In the genomic region with DNA sequence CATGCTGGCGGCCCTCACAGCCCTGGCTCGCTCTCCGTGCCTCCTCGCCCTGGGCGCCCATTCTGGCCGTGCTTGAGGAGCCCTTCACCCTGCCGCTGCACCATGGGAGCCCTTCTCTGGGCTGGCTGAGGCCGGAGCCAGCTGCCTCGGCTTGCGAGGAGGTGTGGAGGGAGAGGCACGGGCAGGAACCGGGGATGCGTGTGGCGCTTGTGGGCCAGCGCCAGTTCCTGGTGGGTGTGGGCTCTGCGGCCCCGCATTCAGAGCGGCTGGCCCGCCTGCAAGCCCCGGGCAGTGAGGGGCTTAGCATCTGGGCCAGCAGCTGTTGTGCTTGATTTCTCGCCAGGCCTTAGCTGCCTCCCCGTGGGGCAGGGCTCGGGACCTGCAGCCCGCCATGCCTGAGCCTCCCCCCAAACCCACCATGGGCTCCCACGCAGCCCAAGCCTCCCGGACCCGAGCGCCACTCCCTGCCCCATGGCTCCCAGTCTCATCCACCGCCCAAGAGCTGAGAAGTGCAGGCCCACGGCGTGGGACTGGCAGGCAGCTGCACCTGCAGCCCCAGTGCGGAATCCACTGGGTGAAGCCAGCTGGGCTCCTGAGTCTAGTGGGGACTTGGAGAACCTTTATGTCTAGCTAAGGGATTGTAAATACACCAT, we compare ENCODE assay signal across 18 cellular contexts.
DNase-seq lines count a peak whose midpoint lies in the region; TF ChIP-seq lines count a peak whose summit lies in the region.
"Had no signal": no experiment of that assay in that cellular context is flagged by ENCODE, and none has a peak within 500 bp of the region (broad histone marks: within the 10 kb centered on the region; RNA-seq: fewer than 3 reads in every experiment).

No MANE protein-coding gene starts in this region.

- TF ChIP-seq CTCF in chondrocyte (IDR thresholded peaks at IDR 0.05) = no peak
- no peak for TF ChIP-seq CTCF in endothelial cell (IDR thresholded peaks at IDR 0.05; ENCODE audit: unreplicated experiment)
- no peak for TF ChIP-seq CTCF in GM20000 (IDR thresholded peaks at IDR 0.05; ENCODE audit: extremely low read depth, missing control alignments)

- H3K4me1 Mint-ChIP-seq in chondrocyte (ENCODE audit: low read depth) (no peaks in the 10 kb centered on the region), endothelial cell (ENCODE audit: unreplicated experiment) (no peaks in the 10 kb centered on the region), immature natural killer cell (no peaks in the 10 kb centered on the region)
- H3K4me1 Mint-ChIP-seq: B cell had no signal

- WGBS in neuronal stem cell (ENCODE audit: extremely low coverage in 2 of 2, insufficient read length in 2 of 2, insufficient replicate concordance in 1 of 2), 2 donors = no CpG with 5 or more reads among the region's 32 CpGs

- H3K9me3 Mint-ChIP-seq in chondrocyte (ENCODE audit: low read depth) = peaks cover 43% of the 10 kb centered on the region
- peaks cover 9% of the 10 kb centered on the region for H3K9me3 Mint-ChIP-seq in endothelial cell (ENCODE audit: unreplicated experiment)
- peaks cover 12 to 61% (median 36%) of the 10 kb centered on the region in 6 donors for H3K9me3 Mint-ChIP-seq in immature natural killer cell

- H3K27me3 Mint-ChIP-seq in chondrocyte (ENCODE audit: low read depth) (no peaks in the 10 kb centered on the region), endothelial cell (ENCODE audit: unreplicated experiment) (no peaks in the 10 kb centered on the region), immature natural killer cell (ENCODE audit: low read depth in 3 of 3) (peaks cover 0 to 2% (median 0%) of the 10 kb centered on the region in 3 donors)
- H3K27me3 Mint-ChIP-seq: B cell; CD4-positive, alpha-beta T cell had no signal

- H3K36me3 ChIP-seq in neuronal stem cell (replicated peaks in 1 of 2; ENCODE audit: control insufficient read depth in 2 of 2, insufficient read depth in 2 of 2, low read length in 2 of 2) = no peaks in the 10 kb centered on the region
- H3K36me3 ChIP-seq: BLaER1 treated with 17β-estradiol and CSF1 and Interleukin-3, amounts not matched to agents 10 nM and 100 nM had no signal

- H3K4ac ChIP-seq in neuronal stem cell (ENCODE audit: low read length) = no peak overlapping the region

- H3K14ac ChIP-seq in neuronal stem cell (ENCODE audit: low read length) = no peak overlapping the region

- no peaks in the 10 kb centered on the region for H3K4me1 ChIP-seq in neuronal stem cell (ENCODE audit: control insufficient read depth in 2 of 2, insufficient read depth in 1 of 2, low read depth in 1 of 2, low read length in 2 of 2)
- H3K4me1 ChIP-seq: A549, Caco-2 had no signal

- H2BK5ac ChIP-seq in neuronal stem cell (ENCODE audit: low read length) = no peak overlapping the region

- H3K27me3 ChIP-seq in neuronal stem cell (ENCODE audit: control insufficient read depth in 3 of 3, insufficient read depth in 3 of 3, low read depth in 1 of 3, low read length in 3 of 3) = no peaks in the 10 kb centered on the region
- H3K27me3 ChIP-seq: BLaER1 treated with 17β-estradiol and CSF1 and Interleukin-3, amounts not matched to agents 10 nM and 100 nM had no signal

- intact Hi-C loops in posterior vena cava (cut with DNase I) = no loop called here

- H2AFZ ChIP-seq in neuronal stem cell (ENCODE audit: low read length) = no peak overlapping the region

- no peak overlapping the region for H3K23ac ChIP-seq in neuronal stem cell (ENCODE audit: low read depth, low read length, poor library complexity)

- H2AK5ac ChIP-seq in neuronal stem cell (ENCODE audit: low read depth, low read length) = no peak overlapping the region

- H4K8ac ChIP-seq in neuronal stem cell (ENCODE audit: low read depth, low read length) = no peak overlapping the region

- H3K4me3 ChIP-seq in neuronal stem cell (ENCODE audit: low read length in 2 of 2) = no peak overlapping the region
- H3K4me3 ChIP-seq: A549; BLaER1 treated with 17β-estradiol and CSF1 and Interleukin-3, amounts not matched to agents 10 nM and 100 nM had no signal

- no peaks in the 10 kb centered on the region for H3K79me1 ChIP-seq in neuronal stem cell (ENCODE audit: low read depth, low read length)

- H3K18ac ChIP-seq in neuronal stem cell (ENCODE audit: low read length) = peak overlapping the region; percentile 42

- no peak overlapping the region for H3K27ac ChIP-seq in neuronal stem cell (replicated peaks; ENCODE audit: low read length)
- H3K27ac ChIP-seq: 22Rv1; A549; BLaER1 treated with 17β-estradiol and CSF1 and Interleukin-3, amounts not matched to agents 10 nM and 100 nM; C4-2B had no signal

- H4K91ac ChIP-seq in neuronal stem cell (ENCODE audit: low read depth, low read length, poor library complexity) = no peak overlapping the region

- no peak overlapping the region for H3K4me2 ChIP-seq in neuronal stem cell (ENCODE audit: insufficient read depth, low read length, poor library complexity, severe bottlenecking)
- H3K4me2 ChIP-seq: A549 had no signal

- no peak overlapping the region for H2BK15ac ChIP-seq in neuronal stem cell (ENCODE audit: low read length)

- H2BK12ac ChIP-seq in neuronal stem cell (ENCODE audit: low read length) = peak overlapping the region; percentile 87

- DNase-seq in chondrocyte (ENCODE audit: low spot score) (peak; percentile 89), neuronal stem cell (ENCODE audit: low spot score) (no peak), posterior vena cava (ENCODE audit: low spot score) (peak; percentile 53), endothelial cell (ENCODE audit: low spot score) (no peak), GM20000 (ENCODE audit: low spot score) (no peak), immature natural killer cell (no peak)
- DNase-seq: AML-193; Caco-2; Calu3; CD4-positive, alpha-beta T cell; CD8-positive, alpha-beta T cell; DMS79 treated with DMSO at 0.1 percent for 48 hours; GF-D8 had no signal

- no peaks in the 10 kb centered on the region for H3K36me3 Mint-ChIP-seq in chondrocyte (ENCODE audit: low read depth)
- H3K36me3 Mint-ChIP-seq in endothelial cell (ENCODE audit: low read depth, unreplicated experiment) = peaks cover 12% of the 10 kb centered on the region
- peaks cover 0 to 6% (median 0%) of the 10 kb centered on the region in 3 donors for H3K36me3 Mint-ChIP-seq in immature natural killer cell
- H3K36me3 Mint-ChIP-seq: CD8-positive, alpha-beta T cell had no signal

- H3K4me3 Mint-ChIP-seq in chondrocyte (ENCODE audit: unreplicated experiment) (no peak overlapping the region), endothelial cell (ENCODE audit: unreplicated experiment) (no peak overlapping the region), immature natural killer cell (no peak overlapping the region)
- H3K4me3 Mint-ChIP-seq: B cell; CD4-positive, alpha-beta T cell; CD8-positive, alpha-beta T cell had no signal

- no peak overlapping the region for H3K9ac ChIP-seq in neuronal stem cell (ENCODE audit: low read depth, low read length, poor library complexity)
- H3K9ac ChIP-seq: BLaER1 treated with 17β-estradiol and CSF1 and Interleukin-3, amounts not matched to agents 10 nM and 100 nM had no signal

- H3K9me3 ChIP-seq in neuronal stem cell (replicated peaks in 1 of 2; ENCODE audit: control insufficient read depth in 2 of 2, insufficient read depth in 1 of 2, low read depth in 1 of 2, low read length in 2 of 2) = peaks cover 0 to 1% of the 10 kb centered on the region in 2 donors
- H3K9me3 ChIP-seq: Caco-2 had no signal

- no peak overlapping the region for H2BK120ac ChIP-seq in neuronal stem cell (ENCODE audit: low read depth, low read length)

- H3K27ac Mint-ChIP-seq in chondrocyte (ENCODE audit: unreplicated experiment) (no peak overlapping the region), endothelial cell (ENCODE audit: unreplicated experiment) (no peak overlapping the region), immature natural killer cell (no peak overlapping the region)
- H3K27ac Mint-ChIP-seq: B cell; CD4-positive, alpha-beta T cell; CD8-positive, alpha-beta T cell had no signal

Comparison
In these comparisons a context has a peak if more than half of its experiments do, and no peak if none do; other contexts are left out.
1. DNase-seq: peak in chondrocyte (single experiment) and posterior vena cava (single experiment); none in neuronal stem cell (single experiment), endothelial cell (single experiment), GM20000 (single experiment) and immature natural killer cell (0 of 3).